Comparison of ENCODE assay signal across 8 cellular contexts in genomic region chr5:31434898-31435297, GRCh38.
"Had no signal": no experiment of that assay in that cellular context is flagged by ENCODE, and none has a peak within 500 bp of the region (broad histone marks: within the 10 kb centered on the region; RNA-seq: fewer than 3 reads in every experiment).

No MANE protein-coding gene starts in this region.

- H3K4me1 Mint-ChIP-seq: H9 had no signal

- H3K27ac Mint-ChIP-seq: GM23338, H9, HFFc6 had no signal

- DNase-seq: H9, HCEC 1CT, HFFc6, IMR-90 had no signal

- H3K27ac ChIP-seq: HL-60 had no signal

- ATAC-seq: GM23338 had no signal

- H3K9me3 Mint-ChIP-seq: GM23338, H9, HFFc6 had no signal

- H3K4me2 ChIP-seq: GM23338 had no signal

- H2AFZ ChIP-seq: GM23338 had no signal

- FAIRE-seq: H1, H54 had no signal

- H3K4me3 ChIP-seq: GM23338 had no signal

- H3K4me3 Mint-ChIP-seq: GM23338, H9, HFFc6 had no signal
